1 cellular context compared by ENCODE assay signal in the genomic region with DNA sequence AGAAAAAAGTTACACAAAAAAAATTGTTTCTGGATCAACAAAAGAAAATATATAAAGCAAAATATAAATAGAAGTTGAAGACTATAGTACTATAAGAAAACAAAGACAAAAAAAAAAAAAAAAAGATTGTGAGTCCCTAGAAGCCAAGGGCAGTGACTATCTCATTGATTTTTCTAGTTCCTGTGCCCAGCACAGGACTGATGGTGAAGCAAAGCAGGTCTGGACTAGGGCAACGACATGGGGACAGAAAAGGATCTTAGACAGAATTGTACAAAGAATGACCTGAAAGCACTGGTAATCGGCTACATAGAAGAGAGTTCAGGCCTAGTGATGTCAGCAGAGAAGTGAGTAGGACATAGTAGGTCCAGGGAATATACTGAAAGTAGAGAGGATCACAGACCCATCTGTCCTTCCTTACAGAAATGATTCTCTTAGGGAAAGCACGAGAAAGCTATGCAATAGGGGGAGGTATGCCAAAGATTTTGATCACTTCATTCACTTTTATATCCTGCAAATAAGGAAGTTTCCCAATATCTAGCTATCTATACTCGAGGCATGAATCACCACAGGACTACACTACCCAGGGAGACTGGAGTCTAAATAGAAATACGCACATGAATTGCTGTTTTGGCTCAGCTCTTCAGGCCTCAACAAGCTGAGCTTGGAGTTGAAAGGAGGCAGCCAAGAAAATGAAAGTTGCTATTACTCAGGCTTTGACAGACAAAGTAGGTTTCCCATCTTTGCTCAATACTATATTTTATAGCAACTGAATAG.
TF ChIP-seq lines count a peak whose summit lies in the region.

No MANE protein-coding gene starts in this region.

TF ChIP-seq in SK-N-SH treated with all-trans-retinoic acid at 6 μM for 48 hours, 23 proteins besides CTCF, POLR2A, EP300 and RAD21 (continued from another document):
- TF ChIP-seq ARNTL (CRISPR knock-in tag; IDR thresholded peaks at IDR 0.05; ENCODE audit: borderline replicate concordance, low read depth), result no peak
